ENCODE assay signal across 10 cellular contexts in the genomic region with DNA sequence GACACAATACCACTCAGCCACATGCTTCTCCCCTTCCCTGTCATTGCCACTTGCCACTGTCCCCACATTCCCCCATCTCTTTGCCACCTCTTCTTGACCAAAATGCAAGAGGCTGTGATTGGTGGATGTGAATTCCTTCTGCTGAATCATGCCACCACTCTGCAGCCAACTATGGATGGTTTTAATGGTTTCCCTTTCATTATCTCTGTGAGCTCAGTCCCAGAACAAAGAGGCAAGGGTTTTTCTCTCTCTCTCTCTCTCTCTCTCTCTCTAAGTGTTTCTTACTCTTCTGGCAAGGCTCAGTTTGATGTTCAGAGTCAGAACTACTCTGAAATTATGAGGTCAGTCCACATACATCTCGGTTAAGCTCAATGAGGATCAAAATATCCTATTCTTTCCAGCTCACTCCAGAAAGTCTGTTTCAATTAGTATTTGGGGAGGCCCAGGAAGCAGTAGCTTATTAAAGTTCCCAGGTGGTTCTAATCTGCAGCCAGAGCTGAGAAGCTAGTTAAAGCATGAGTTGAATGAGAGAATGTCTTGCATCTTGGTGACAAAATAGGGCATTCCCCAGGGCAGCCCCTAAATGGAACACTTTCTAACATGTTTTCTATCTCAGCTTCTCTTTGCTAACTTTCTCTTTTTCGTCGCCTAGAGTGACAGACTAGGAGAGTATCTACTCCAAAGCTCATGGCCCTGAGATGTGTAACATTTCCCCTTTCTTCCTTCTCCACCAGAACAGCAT. TPM values are rescaled to one million over a fixed set of nuclear protein-coding genes. Genes with fewer than 3 reads are reported as not detected.
DNase-seq lines count a peak whose midpoint lies in the region; ATAC-seq and TF ChIP-seq lines count a peak whose summit lies in the region.
"Had no signal": no experiment of that assay in that cellular context is flagged by ENCODE, and none has a peak within 500 bp of the region (broad histone marks: within the 10 kb centered on the region; RNA-seq: fewer than 3 reads in every experiment).

No MANE protein-coding gene starts in this region.

- TF ChIP-seq CTCF in Calu3 (IDR thresholded peaks at IDR 0.05; ENCODE audit: unreplicated experiment) = no peak

- H3K27me3 Mint-ChIP-seq in activated CD4-positive, alpha-beta T cell treated with anti-CD3 and anti-CD28 coated beads, Interleukin-2, amount 10 ng/mL, durations not matched to agents 7 days and 5 days = peaks cover 4% of the 10 kb centered on the region
- H3K27me3 Mint-ChIP-seq in Calu3 (ENCODE audit: unreplicated experiment) = no peaks in the 10 kb centered on the region

- no TSS peak for BruUV-seq in Calu3 (replicated peaks; lab: Mats Ljungman, UMichigan)

- intact Hi-C loops in Calu3 (cut with micrococcal nuclease; ENCODE audit: unreplicated experiment) = no loop called here

- ATAC-seq in HG02852 (IDR thresholded peaks at IDR 0.05; ENCODE audit: unreplicated experiment) = peak; percentile 63
- ATAC-seq in stimulated activated effector memory CD8-positive, alpha-beta T cell treated with anti-CD3 and anti-CD28 coated beads, Interleukin-12 subunit alpha, Interleukin-12 subunit beta, amount 100 ng/mL, for 72 hours = peak; percentile 90

- peak overlapping the region; percentile 86 for H3K27ac Mint-ChIP-seq in activated CD4-positive, alpha-beta T cell treated with anti-CD3 and anti-CD28 coated beads, Interleukin-2, amount 10 ng/mL, durations not matched to agents 7 days and 5 days
- peak overlapping the region; percentile 82 for H3K27ac Mint-ChIP-seq in stimulated activated effector memory CD8-positive, alpha-beta T cell treated with anti-CD3 and anti-CD28 coated beads, Interleukin-12 subunit alpha, Interleukin-12 subunit beta, amount 100 ng/mL, for 72 hours
- no peak overlapping the region for H3K27ac Mint-ChIP-seq in Calu3 (ENCODE audit: unreplicated experiment)

- H3K4me1 Mint-ChIP-seq in activated CD4-positive, alpha-beta T cell treated with anti-CD3 and anti-CD28 coated beads, Interleukin-2, amount 10 ng/mL, durations not matched to agents 7 days and 5 days = peaks cover 18% of the 10 kb centered on the region
- H3K4me1 Mint-ChIP-seq in stimulated activated effector memory CD8-positive, alpha-beta T cell treated with anti-CD3 and anti-CD28 coated beads, Interleukin-12 subunit alpha, Interleukin-12 subunit beta, amount 100 ng/mL, for 72 hours = peaks cover 13% of the 10 kb centered on the region
- peaks cover 8% of the 10 kb centered on the region for H3K4me1 Mint-ChIP-seq in Calu3 (ENCODE audit: low read depth, unreplicated experiment)

- H3K9me3 Mint-ChIP-seq in activated CD4-positive, alpha-beta T cell treated with anti-CD3 and anti-CD28 coated beads, Interleukin-2, amount 10 ng/mL, durations not matched to agents 7 days and 5 days = peaks cover 9% of the 10 kb centered on the region
- peaks cover 2% of the 10 kb centered on the region for H3K9me3 Mint-ChIP-seq in stimulated activated effector memory CD8-positive, alpha-beta T cell treated with anti-CD3 and anti-CD28 coated beads, Interleukin-12 subunit alpha, Interleukin-12 subunit beta, amount 100 ng/mL, for 72 hours
- H3K9me3 Mint-ChIP-seq in Calu3 (ENCODE audit: low read depth, unreplicated experiment) = peaks cover under 1% of the 10 kb centered on the region

- POLR2A ChIA-PET in activated CD4-positive, alpha-beta T cell treated with anti-CD3 and anti-CD28 coated beads, Interleukin-2, amount 10 ng/mL, durations not matched to agents 7 days and 5 days (lab: Charles Lee) = interaction anchor here (0.6 kb wide), 1 partner anchor 68 kb away, joined by 3 read pairs; no protein-coding TSS in a partner anchor

- CTCF ChIA-PET in activated CD4-positive, alpha-beta T cell treated with anti-CD3 and anti-CD28 coated beads, Interleukin-2, amount 10 ng/mL, durations not matched to agents 7 days and 5 days (lab: Charles Lee) = interaction anchor here (0.6 to 1.4 kb wide), 6 partner anchors 10 to 1440 kb away, joined by 3 to 8 read pairs (median 4); no protein-coding TSS in a partner anchor
- CTCF ChIA-PET in Calu3 (lab: Charles Lee) = no interaction called here

- H3K36me3 Mint-ChIP-seq in activated CD4-positive, alpha-beta T cell treated with anti-CD3 and anti-CD28 coated beads, Interleukin-2, amount 10 ng/mL, durations not matched to agents 7 days and 5 days (ENCODE audit: low read depth) = peaks cover 4% of the 10 kb centered on the region
- H3K36me3 Mint-ChIP-seq in stimulated activated effector memory CD8-positive, alpha-beta T cell treated with anti-CD3 and anti-CD28 coated beads, Interleukin-12 subunit alpha, Interleukin-12 subunit beta, amount 100 ng/mL, for 72 hours = no peaks in the 10 kb centered on the region
- no peaks in the 10 kb centered on the region for H3K36me3 Mint-ChIP-seq in Calu3 (ENCODE audit: insufficient read depth, unreplicated experiment)

- H3K4me3 Mint-ChIP-seq in activated CD4-positive, alpha-beta T cell treated with anti-CD3 and anti-CD28 coated beads, Interleukin-2, amount 10 ng/mL, durations not matched to agents 7 days and 5 days = no peak overlapping the region
- H3K4me3 Mint-ChIP-seq in stimulated activated effector memory CD8-positive, alpha-beta T cell treated with anti-CD3 and anti-CD28 coated beads, Interleukin-12 subunit alpha, Interleukin-12 subunit beta, amount 100 ng/mL, for 72 hours = peak overlapping the region; percentile 32
- H3K4me3 Mint-ChIP-seq in Calu3 (ENCODE audit: low read depth, unreplicated experiment) = no peak overlapping the region

- peak; percentile 39 for DNase-seq in activated CD4-positive, alpha-beta T cell treated with anti-CD3 and anti-CD28 coated beads, Interleukin-2, amount 10 ng/mL, durations not matched to agents 7 days and 5 days
- DNase-seq in activated CD4-positive, alpha-beta T cell treated with anti-CD3 and anti-CD28 coated beads for 4 hours = no peak
- DNase-seq in SW480 (ENCODE audit: low spot score) (peak; percentile 17), superior temporal gyrus (ENCODE audit: extremely low spot score) (no peak), NCI-H2171 treated with DMSO at 0.1 percent for 48 hours (lab: John Stamatoyannopoulos, UW) (no peak), Calu3 (no peak)
- DNase-seq in stimulated activated effector memory CD8-positive, alpha-beta T cell treated with anti-CD3 and anti-CD28 coated beads, Interleukin-12 subunit alpha, Interleukin-12 subunit beta, amount 100 ng/mL, for 72 hours (ENCODE audit: low spot score in 2 of 2) = peak in 1 of 2 donors; percentile 55
- DNase-seq: C1 segment of cervical spinal cord had no signal

RNA-seq across cellular contexts. Expression of a gene that starts 8.5 kb away (rescaled TPM):
- total RNA-seq in activated CD4-positive, alpha-beta T cell treated with anti-CD3 and anti-CD28 coated beads, Interleukin-2, amount 10 ng/mL, durations not matched to agents 7 days and 5 days = under 1 TPM in 1 of 2 experiments, not detected in 1; 0.17 TPM
- 15.7 and 17.0 TPM in 2 replicates for total RNA-seq in Calu3 (2022)
- total RNA-seq: endothelial cell of umbilical vein had no signal

RNA-seq across cellular contexts. Expression of a gene that starts 24.6 kb away (rescaled TPM):
- 1 to 10 TPM; 1.9 to 2.5 TPM for total RNA-seq in activated CD4-positive, alpha-beta T cell treated with anti-CD3 and anti-CD28 coated beads, Interleukin-2, amount 10 ng/mL, durations not matched to agents 7 days and 5 days
- total RNA-seq in Calu3 (2022) = 0.24 TPM in 1 of 2 replicates, not detected in the other
- total RNA-seq: endothelial cell of umbilical vein had no signal

Comparison
In these comparisons a context has a peak if more than half of its experiments do, and no peak if none do; other contexts are left out.
1. DNase-seq: peak in activated CD4-positive, alpha-beta T cell treated with anti-CD3 and anti-CD28 coated beads, Interleukin-2, amount 10 ng/mL, durations not matched to agents 7 days and 5 days (single experiment) and SW480 (single experiment); none in activated CD4-positive, alpha-beta T cell treated with anti-CD3 and anti-CD28 coated beads for 4 hours (0 of 2), superior temporal gyrus (single experiment), NCI-H2171 treated with DMSO at 0.1 percent for 48 hours (single experiment) and Calu3 (single experiment).
2. RNA of a gene that starts 8.5 kb away (total RNA-seq): 15.7 to 17.0 TPM in Calu3; 0.17 TPM in activated CD4-positive, alpha-beta T cell treated with anti-CD3 and anti-CD28 coated beads, Interleukin-2, amount 10 ng/mL, durations not matched to agents 7 days and 5 days; every median in the first group is over 10 times any median in the second.